In genomic region chrX:35787867-35788266, GRCh38 we compare ENCODE assay signal across 19 cellular contexts. TPM values are rescaled to one million over a fixed set of nuclear protein-coding genes. Genes with fewer than 3 reads are reported as not detected.
DNase-seq lines count a peak whose midpoint lies in the region; ATAC-seq and TF ChIP-seq lines count a peak whose summit lies in the region.
"Had no signal": no experiment of that assay in that cellular context is flagged by ENCODE, and none has a peak within 500 bp of the region (broad histone marks: within the 10 kb centered on the region; RNA-seq: fewer than 3 reads in every experiment).

No MANE protein-coding gene starts in this region.

- H4K20me1 ChIP-seq in PC-3 (ENCODE audit: low read length) = no peaks in the 10 kb centered on the region

- no peaks in the 10 kb centered on the region for H3K27me3 ChIP-seq in PC-3 (ENCODE audit: low read length)
- H3K27me3 ChIP-seq: BE2C had no signal

- no peak overlapping the region for H3K4me3 ChIP-seq in PC-3 (ENCODE audit: low read length)
- H3K4me3 ChIP-seq: HAP-1, K562 had no signal

- no peak overlapping the region for H3K4me2 ChIP-seq in PC-3 (ENCODE audit: low read length)

- TF ChIP-seq CTCF in PC-3 (conservative IDR thresholded peaks at IDR 0.05; ENCODE audit: low read depth, low read length) = no peak

- POLR2A ChIA-PET in PC-3 (lab: Charles Lee; ENCODE audit: unreplicated experiment) = no interaction called here

- H3K79me2 ChIP-seq in PC-3 (ENCODE audit: low read length) = no peaks in the 10 kb centered on the region

- no TSS peak for BruUV-seq in PC-3 (replicated peaks; lab: Mats Ljungman, UMichigan)

- DNase-seq in ELF-1 (ENCODE audit: low read depth, low spot score) (peak; percentile 10), PC-3 (peak; percentile 14), iPS DF 4.7 (ENCODE audit: extremely low read depth, low spot score) (peak; percentile 2), NCI-H82 treated with DMSO at 0.1 percent for 48 hours (lab: John Stamatoyannopoulos, UW; ENCODE audit: unreplicated experiment) (no peak)
- DNase-seq: ACHN; BE2C; C1 segment of cervical spinal cord; CD4-positive, CD25-positive, alpha-beta regulatory T cell; CD8-positive, alpha-beta memory T cell; DMS153; DMS79; GF-D8; IMR-90 had no signal

- ATAC-seq in PC-3 = no peak
- ATAC-seq in GM21737 (IDR thresholded peaks at IDR 0.05; ENCODE audit: unreplicated experiment) = no peak
- ATAC-seq in HG02852 (IDR thresholded peaks at IDR 0.05; ENCODE audit: unreplicated experiment) = no peak
- ATAC-seq: K562 had no signal

- intact Hi-C loops in PC-3 (cut with micrococcal nuclease) = no loop called here

- no peaks in the 10 kb centered on the region for H3F3A ChIP-seq in PC-3 (ENCODE audit: low read length, unreplicated experiment)

- no peaks in the 10 kb centered on the region for H3K9me3 ChIP-seq in PC-3 (ENCODE audit: low read length)
- H3K9me3 ChIP-seq: BE2C, HAP-1 had no signal

- H3K27ac ChIP-seq in PC-3 (ENCODE audit: low read length) = no peak overlapping the region

- no peak overlapping the region for H3K9ac ChIP-seq in PC-3 (ENCODE audit: low read length)

- H3K36me3 ChIP-seq in PC-3 (ENCODE audit: low read depth, low read length) = no peaks in the 10 kb centered on the region
- H3K36me3 ChIP-seq: BE2C, HAP-1 had no signal

- H3K9me2 ChIP-seq in PC-3 (replicated peaks; ENCODE audit: low read length) = no peaks in the 10 kb centered on the region

- no peaks in the 10 kb centered on the region for H3K4me1 ChIP-seq in PC-3 (ENCODE audit: insufficient read depth, low read length)
- H3K4me1 ChIP-seq: BE2C, HAP-1 had no signal

- CTCF ChIA-PET in PC-3 (lab: Charles Lee) = no interaction called here

- no peak overlapping the region for H2AFZ ChIP-seq in PC-3 (ENCODE audit: low read length)

RNA-seq across cellular contexts. Expression of gene MAGEB16, which starts 10.3 kb away (rescaled TPM):
- not detected in 2 replicates for total RNA-seq in PC-3 (2014; rRNA removed)
- total RNA-seq: A172; CD4-positive, CD25-positive, alpha-beta regulatory T cell; CD8-positive, alpha-beta memory T cell; HT-29; IMR-90 had no signal
